ENCODE assay signal across 17 cellular contexts in the genomic region with DNA sequence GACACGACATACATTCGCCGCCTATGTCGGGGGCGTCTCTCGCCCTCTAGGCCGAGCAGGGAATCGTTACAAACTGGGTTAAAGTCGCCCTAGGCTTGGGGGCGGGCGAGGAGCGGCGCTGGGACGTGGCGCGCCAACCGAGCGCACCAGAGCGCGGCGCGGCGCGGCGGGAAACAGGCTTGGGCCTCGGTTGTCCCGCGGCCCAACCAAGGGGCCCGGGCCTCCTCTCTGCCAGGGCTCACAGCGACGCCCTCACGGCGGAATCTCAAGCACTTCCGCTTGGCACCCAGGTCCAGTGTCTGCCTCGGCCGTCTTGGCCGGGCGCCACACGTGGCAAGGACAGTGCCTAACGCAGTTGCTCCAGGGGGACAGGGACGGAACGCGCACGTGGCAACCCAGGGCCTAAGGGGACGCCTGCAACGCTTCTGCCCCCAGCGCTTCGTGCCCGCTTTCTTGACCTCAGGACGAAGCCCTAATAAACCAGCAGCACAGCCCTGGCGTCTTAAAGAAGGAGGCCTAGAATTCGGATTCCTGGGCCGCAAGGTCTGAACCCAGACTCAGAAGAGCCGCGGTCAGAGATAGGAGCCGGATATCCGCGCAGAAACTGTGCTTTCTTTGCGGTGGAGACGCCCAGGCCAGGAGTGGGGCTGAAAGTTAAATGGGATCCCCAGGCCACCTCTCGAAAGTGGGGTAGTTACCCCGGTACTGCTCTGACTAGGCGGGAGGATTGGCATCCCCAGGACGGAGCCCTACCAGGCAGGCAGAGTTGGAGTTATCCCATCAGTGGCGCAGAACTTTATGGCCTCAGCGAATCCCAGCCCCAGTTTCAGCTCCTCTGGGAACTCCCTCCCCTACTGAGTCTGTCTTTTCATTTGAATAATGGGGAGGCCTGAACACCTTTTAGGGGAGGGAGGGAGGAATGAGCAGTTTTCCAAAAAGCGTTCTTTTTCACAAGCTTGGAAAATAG.
DNase-seq lines count a peak whose midpoint lies in the region; ATAC-seq, FAIRE-seq and TF ChIP-seq lines count a peak whose summit lies in the region.
"Had no signal": no experiment of that assay in that cellular context is flagged by ENCODE, and none has a peak within 500 bp of the region (broad histone marks: within the 10 kb centered on the region; RNA-seq: fewer than 3 reads in every experiment).

No MANE protein-coding gene starts in this region.

- H3K4me1 ChIP-seq in kidney (ENCODE audit: control insufficient read depth in 1 of 2, insufficient read depth in 1 of 2, low read depth in 1 of 2, low read length in 2 of 2) = no peaks in the 10 kb centered on the region
- H3K4me1 ChIP-seq in thoracic aorta (ENCODE audit: control insufficient read depth in 1 of 2, low read depth in 2 of 2) = peaks cover 0 to under 1% of the 10 kb centered on the region in 2 donors
- H3K4me1 ChIP-seq in tibial nerve = peaks cover 0 to 17% (median 2%) of the 10 kb centered on the region in 4 donors
- H3K4me1 ChIP-seq: breast epithelium, gastrocnemius medialis had no signal

- WGBS in tibial nerve, 2 donors = 60 to 68% methylated on average over 52 to 55 of the region's 67 CpGs

- intact Hi-C loops in kidney (cut with DNase I) = no loop called here

- TF ChIP-seq POLR2A in tibial nerve (IDR thresholded peaks at IDR 0.05) = no peak

- H3K27ac ChIP-seq in SK-N-MC (peak overlapping the region; percentile 91), kidney (ENCODE audit: low read depth in 2 of 2, low read length in 2 of 2) (no peak overlapping the region), thoracic aorta (no peak overlapping the region), tibial nerve (no peak overlapping the region)
- H3K27ac ChIP-seq: breast epithelium, gastrocnemius medialis had no signal

- H3K4me3 ChIP-seq in SK-N-MC = no peak overlapping the region
- no peak overlapping the region for H3K4me3 ChIP-seq in kidney (ENCODE audit: low read length in 2 of 2)
- peak overlapping the region; percentile 23 for H3K4me3 ChIP-seq in thoracic aorta
- H3K4me3 ChIP-seq in tibial nerve = peak overlapping the region in 1 of 4 donors; percentile 16
- H3K4me3 ChIP-seq: breast epithelium, gastrocnemius medialis had no signal

- peak overlapping the region; percentile 31 for H3K9ac ChIP-seq in SK-N-MC (ENCODE audit: insufficient read length)
- no peak overlapping the region for H3K9ac ChIP-seq in kidney (ENCODE audit: low read length in 2 of 2)

- TF ChIP-seq CTCF in kidney (IDR thresholded peaks at IDR 0.05; ENCODE audit: borderline replicate concordance, extremely low read depth, insufficient read depth) (no peak), thoracic aorta (IDR thresholded peaks at IDR 0.05) (no peak), tibial nerve (IDR thresholded peaks at IDR 0.05) (no peak)

- H3K9me3 ChIP-seq in SK-N-MC (ENCODE audit: low read depth, low read length) = no peaks in the 10 kb centered on the region
- peaks cover 0 to 5% of the 10 kb centered on the region in 2 donors for H3K9me3 ChIP-seq in kidney (ENCODE audit: control insufficient read depth in 1 of 2, low read length in 2 of 2)
- peaks cover 3% of the 10 kb centered on the region for H3K9me3 ChIP-seq in thoracic aorta
- H3K9me3 ChIP-seq in tibial nerve = peaks cover 0 to 5% (median 0%) of the 10 kb centered on the region in 4 donors
- H3K9me3 ChIP-seq: breast epithelium, gastrocnemius medialis had no signal

- peak; percentile 18 for ATAC-seq in esophagus mucosa
- no peak for ATAC-seq in thoracic aorta (ENCODE audit: insufficient number of reproducible peaks, low FRiP score, low read depth)
- ATAC-seq in HG03025 (IDR thresholded peaks at IDR 0.05; ENCODE audit: low FRiP score, unreplicated experiment) = no peak
- ATAC-seq: gastrocnemius medialis, T-helper 17 cell had no signal

- no peak for FAIRE-seq in kidney (lab: Jason Lieb, UNC)
- FAIRE-seq: GM19239 had no signal

- H3K36me3 ChIP-seq in SK-N-MC (ENCODE audit: insufficient read depth, low read length) = no peaks in the 10 kb centered on the region
- H3K36me3 ChIP-seq in kidney (ENCODE audit: control insufficient read depth in 1 of 2, insufficient read depth in 2 of 2, low read length in 2 of 2) = no peaks in the 10 kb centered on the region
- no peaks in the 10 kb centered on the region for H3K36me3 ChIP-seq in thoracic aorta
- no peaks in the 10 kb centered on the region for H3K36me3 ChIP-seq in tibial nerve
- H3K36me3 ChIP-seq: breast epithelium, gastrocnemius medialis had no signal

- H3K27me3 ChIP-seq in thoracic aorta (replicated peaks; ENCODE audit: insufficient read depth) = no peaks in the 10 kb centered on the region
- peaks cover 0 to 38% of the 10 kb centered on the region in 2 donors for H3K27me3 ChIP-seq in tibial nerve
- H3K27me3 ChIP-seq: breast epithelium had no signal

- DNase-seq in SK-N-MC (ENCODE audit: low read depth, low spot score) (no peak), kidney (peak; percentile 73), thoracic aorta (ENCODE audit: low spot score) (no peak), pons (ENCODE audit: low spot score) (no peak), tibial nerve (ENCODE audit: low spot score in 2 of 2) (no peak)
- DNase-seq: AML-193, erythroblast, gastrocnemius medialis, HCEC 1CT, KG1, NCI-H526 treated with DMSO at 0.1 percent for 48 hours, SIG-M5, T-helper 17 cell had no signal

- TF ChIP-seq EP300 in tibial nerve (IDR thresholded peaks at IDR 0.05) = no peak
